Comparison of ENCODE assay signal across 7 cellular contexts in genomic region chr11:17544181-17544622, GRCh38. TPM values are rescaled to one million over a fixed set of nuclear protein-coding genes. Genes with fewer than 3 reads are reported as not detected.
DNase-seq lines count a peak whose midpoint lies in the region; ATAC-seq lines count a peak whose summit lies in the region.

Gene USH1C, minus strand, starts transcription at chr11:17544416. Its CDS starts 109 bp downstream, at chr11:17544307.

- H3K9me3 ChIP-seq in MG63: no peaks in the 10 kb centered on the region

- H3K27me3 Mint-ChIP-seq in immature natural killer cell (ENCODE audit: low read depth in 3 of 3): peaks cover 2 to 17% (median 9%) of the 10 kb centered on the region in 3 donors

- no peak within 1 kb of the TSS for H3K27ac Mint-ChIP-seq in immature natural killer cell

- DNase-seq in MG63: peak; percentile 9
- DNase-seq in activated T-cell treated with anti-CD3 and anti-CD28 coated beads, Interleukin-2, amount 50 U/mL, for 48 hours: peak; percentile 66 to 67
- DNase-seq in immature natural killer cell: peak in 1 of 3 donors; percentile 12
- peak; percentile 11 for DNase-seq in stimulated activated CD8-positive, alpha-beta memory T cell treated with anti-CD3 and anti-CD28 coated beads, Interleukin-7, amount 100 ng/mL, for 24 hours (ENCODE audit: low read depth)
- no peak for DNase-seq in NCI-H1930 (lab: John Stamatoyannopoulos, UW)

- no peaks in the 10 kb centered on the region for H3K27me3 ChIP-seq in MG63

- no peaks in the 10 kb centered on the region for H3K36me3 ChIP-seq in MG63

- ATAC-seq in HG02798 (IDR thresholded peaks at IDR 0.05; ENCODE audit: poor library complexity, unreplicated experiment): no peak
- no peak for ATAC-seq in GM18502 (IDR thresholded peaks at IDR 0.05; ENCODE audit: poor library complexity, unreplicated experiment)

- peak within 1 kb of the TSS; percentile 22 to 45 (median 34) for H3K4me3 Mint-ChIP-seq in immature natural killer cell

- H3K4me1 Mint-ChIP-seq in immature natural killer cell: peaks cover 0 to 6% of the 10 kb centered on the region in 2 donors

- no peaks in the 10 kb centered on the region for H3K9me3 Mint-ChIP-seq in immature natural killer cell

- no peak within 1 kb of the TSS for H3K4me3 ChIP-seq in MG63

- no peaks in the 10 kb centered on the region for H3K36me3 Mint-ChIP-seq in immature natural killer cell

RNA-seq across cellular contexts. Expression of gene USH1C, which starts in this region (rescaled TPM):
- total RNA-seq in MG63 (2014; rRNA removed; shearing (Covaris generic); ENCODE audit: low replicate concordance): not detected in 2 replicates
- not detected for polyA plus RNA-seq in immature natural killer cell

Comparison
In these comparisons a context has a peak if more than half of its experiments do, and no peak if none do; other contexts are left out.
1. Peak in DNase-seq in MG63; RNA of the gene not detected or under 1 TPM.
2. DNase-seq: peak in activated T-cell treated with anti-CD3 and anti-CD28 coated beads, Interleukin-2, amount 50 U/mL, for 48 hours (2 of 2) and stimulated activated CD8-positive, alpha-beta memory T cell treated with anti-CD3 and anti-CD28 coated beads, Interleukin-7, amount 100 ng/mL, for 24 hours (single experiment); none in NCI-H1930 (0 of 2).